ENCODE assay signal across 8 cellular contexts in genomic region chr11:65502852-65503603, GRCh38. TPM values are rescaled to one million over a fixed set of nuclear protein-coding genes. Genes with fewer than 3 reads are reported as not detected.
DNase-seq lines count a peak whose midpoint lies in the region; ATAC-seq and TF ChIP-seq lines count a peak whose summit lies in the region.

No MANE protein-coding gene starts in this region.

- peaks cover 0 to 38% of the 10 kb centered on the region in 2 donors for H3K4me1 ChIP-seq in right atrium auricular region
- peaks cover 0 to 36% (median 0%) of the 10 kb centered on the region in 4 donors for H3K4me1 ChIP-seq in right lobe of liver

- peaks cover 36 to 61% (median 44%) of the 10 kb centered on the region in 3 donors for H3K4me1 Mint-ChIP-seq in T-cell

- no peak overlapping the region for H3K4me3 Mint-ChIP-seq in T-cell

- CTCF ChIA-PET in GM10248 (lab: Yijun Ruan, JAX): interaction anchor here (1.4 to 2.1 kb wide), 3 partner anchors 25 to 173 kb away, joined by 4 to 8 read pairs (median 4); no protein-coding TSS in a partner anchor
- CTCF ChIA-PET in T-cell (lab: Charles Lee): interaction anchor here (0.6 to 1.5 kb wide), 6 partner anchors 18 to 149 kb away, joined by 3 to 5 read pairs (median 4); partner anchors contain the start of gene TIGD3 (in 1 of the 2)

- H3K27ac ChIP-seq in right atrium auricular region (peak overlapping the region; percentile 97 to 100), right lobe of liver (peak overlapping the region; percentile 99 to 100 (median 100))

- 0% methylated on average over 6 of the region's 6 CpGs for WGBS in right lobe of liver (ENCODE audit: insufficient coverage, low coverage, low lambda C conversion rate, missing lambda C conversion rate)

- H3K9me3 Mint-ChIP-seq in T-cell: no peaks in the 10 kb centered on the region

- no peak for ATAC-seq in left ventricle myocardium superior
- ATAC-seq in right lobe of liver: peak in 1 of 4 donors; percentile 1
- ATAC-seq in GM18909 (IDR thresholded peaks at IDR 0.05; ENCODE audit: poor library complexity, unreplicated experiment): no peak
- no peak for ATAC-seq in T-cell (replicated peaks in 1 of 4)

- peaks cover 32% of the 10 kb centered on the region for H3K36me3 Mint-ChIP-seq in T-cell

- no peaks in the 10 kb centered on the region for H3K27me3 Mint-ChIP-seq in T-cell

- H3K36me3 ChIP-seq in right atrium auricular region (peaks cover 71% of the 10 kb centered on the region), right lobe of liver (peaks cover 13 to 49% (median 33%) of the 10 kb centered on the region in 4 donors)

- peak overlapping the region in 1 of 2 donors; percentile 76 for H3K27ac Mint-ChIP-seq in T-cell

- intact Hi-C loops in left ventricle myocardium superior (cut with micrococcal nuclease) (loop anchor here (5.0 kb wide), 1 partner anchor 76 kb away; no protein-coding TSS in a partner anchor), right lobe of liver (cut with DNase I) (no loop called here)

- in situ Hi-C loops in astrocyte of the spinal cord (cut with HindIII; ENCODE audit: low sequenced_read_pairs): no loop called here

- peak overlapping the region; percentile 75 to 79 for H3K4me3 ChIP-seq in right atrium auricular region
- peak overlapping the region; percentile 91 for H3K4me3 ChIP-seq in astrocyte of the spinal cord (ENCODE audit: low read depth, low read length)
- peak overlapping the region; percentile 61 to 75 (median 67) for H3K4me3 ChIP-seq in right lobe of liver

- H3K9me3 ChIP-seq in right atrium auricular region (no peaks in the 10 kb centered on the region), right lobe of liver (no peaks in the 10 kb centered on the region)

- DNase-seq in right atrium auricular region (ENCODE audit: low spot score) (no peak), left ventricle myocardium superior (no peak), astrocyte of the spinal cord (ENCODE audit: low read depth, low spot score) (peak; percentile 71), right lobe of liver (peak in 1 of 3 donors; percentile 9), GM10248 (ENCODE audit: extremely low spot score) (no peak), H4 (ENCODE audit: low spot score) (no peak), T-cell (no peak)

- TF ChIP-seq CTCF in right atrium auricular region (IDR thresholded peaks at IDR 0.05): no peak
- TF ChIP-seq CTCF in astrocyte of the spinal cord (IDR thresholded peaks at IDR 0.05; ENCODE audit: low read depth, low read length): no peak
- TF ChIP-seq CTCF in right lobe of liver (IDR thresholded peaks at IDR 0.05): no peak
- TF ChIP-seq CTCF in GM10248 (IDR thresholded peaks at IDR 0.05; ENCODE audit: control extremely low read depth, extremely low read depth, low read depth, missing control alignments): no peak

- H3K27me3 ChIP-seq in right atrium auricular region (no peaks in the 10 kb centered on the region), right lobe of liver (no peaks in the 10 kb centered on the region)

- POLR2A ChIA-PET in GM10248 (lab: Yijun Ruan, JAX): interaction anchor here (0.6 to 25.7 kb wide), 21 partner anchors 13 to 241 kb away, joined by 3 to 620 read pairs (median 5); partner anchors contain the start of genes FRMD8, NEAT1 and SCYL1
- POLR2A ChIA-PET in T-cell (lab: Charles Lee): interaction anchor here (0.6 to 7.8 kb wide), 15 partner anchors 8 to 87 kb away, joined by 3 to 306 read pairs (median 3); partner anchors contain the start of gene NEAT1 (in 1 of the 2)

- no peak for TF ChIP-seq POLR2A in right lobe of liver (IDR thresholded peaks at IDR 0.05)

RNA-seq across cellular contexts. Expression of gene MALAT1, which starts 4.2 kb away (rescaled TPM):
- total RNA-seq in right atrium auricular region (1,000 to 10,000 TPM; 2,120 to 2,577 TPM), left ventricle myocardium superior (7,191 TPM), right lobe of liver (1,000 to 10,000 TPM; 2,716 to 5,163 (median 3,933) TPM), T-cell (over 10,000 TPM; 21,382 to 33,585 (median 22,045) TPM)
- total RNA-seq in H4 (2014; rRNA removed; shearing (Covaris generic)): 168 and 177 TPM in 2 replicates

RNA-seq across cellular contexts. Expression of gene SCYL1, which starts 21.9 kb away (rescaled TPM):
- total RNA-seq in right atrium auricular region: 10 to 100 TPM; 71.8 to 89.7 TPM
- total RNA-seq in left ventricle myocardium superior: 60.4 TPM
- total RNA-seq in right lobe of liver: 10 to 100 TPM; 51.3 to 82.3 (median 57.0) TPM
- total RNA-seq in H4 (2014; rRNA removed; shearing (Covaris generic)): 34.5 and 38.6 TPM in 2 replicates
- 10 to 100 TPM; 66.4 to 96.8 (median 76.8) TPM for total RNA-seq in T-cell

RNA-seq across cellular contexts. Expression of gene LTBP3, which starts 55.1 kb away (rescaled TPM):
- 100 to 1,000 TPM; 114 to 161 TPM for total RNA-seq in right atrium auricular region
- total RNA-seq in left ventricle myocardium superior: 77.5 TPM
- 10 to 100 TPM; 26.6 to 94.1 (median 46.8) TPM for total RNA-seq in right lobe of liver
- 4.2 and 6.3 TPM in 2 replicates for total RNA-seq in H4 (2014; rRNA removed; shearing (Covaris generic))
- 100 to 1,000 TPM; 200 to 364 (median 284) TPM for total RNA-seq in T-cell

Comparison
In these comparisons a context has a peak if more than half of its experiments do, and no peak if none do; other contexts are left out.
1. RNA of gene MALAT1, which starts 4.2 kb away (total RNA-seq): 21,382 to 33,585 TPM in T-cell, 7,191 TPM in left ventricle myocardium superior (single experiment), 2,716 to 5,163 TPM in right lobe of liver and 2,120 to 2,577 TPM in right atrium auricular region; 168 to 177 TPM in H4; every median in the first group is over 10 times any median in the second.
2. Peak in every context shown above with its lines, with median percentiles within 50 percentile points of each other: H3K4me3 ChIP-seq.